Comparison of ENCODE assay signal across 8 cellular contexts in the genomic region with DNA sequence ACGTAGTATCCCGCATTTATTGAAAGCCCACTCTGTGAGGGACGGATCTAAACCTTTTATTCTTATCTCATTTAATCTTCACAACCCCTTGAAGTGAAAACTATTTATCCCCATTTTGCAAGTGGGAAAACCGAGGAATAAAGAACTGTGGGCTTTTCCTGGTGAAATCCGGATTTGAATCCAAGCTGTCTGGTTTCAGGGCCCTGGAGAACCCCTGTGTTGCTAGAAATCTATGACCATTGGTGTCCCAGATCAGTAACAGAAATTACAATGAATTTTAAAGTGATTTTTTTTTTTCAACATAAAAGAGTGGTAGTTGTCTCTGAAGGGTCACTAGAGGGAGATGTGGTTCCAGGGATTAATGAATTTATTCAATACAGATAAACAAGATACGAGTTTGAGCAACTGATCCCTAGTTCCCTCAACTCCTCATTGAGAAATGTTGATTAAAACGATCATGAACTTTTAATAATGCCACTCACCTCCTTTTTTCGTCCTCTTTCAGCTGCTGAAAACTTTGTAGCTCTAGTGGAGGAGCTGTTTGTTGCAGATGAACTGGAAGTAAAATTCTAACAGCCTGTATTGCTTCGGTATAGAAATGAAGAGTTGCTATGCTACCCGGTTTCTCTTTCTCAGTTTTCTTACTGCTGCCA. TPM values are rescaled to one million over a fixed set of nuclear protein-coding genes. Genes with fewer than 3 reads are reported as not detected.
DNase-seq lines count a peak whose midpoint lies in the region; ATAC-seq lines count a peak whose summit lies in the region.

No MANE protein-coding gene starts in this region.

- H3K9me3 Mint-ChIP-seq in activated CD4-positive, alpha-beta T cell treated with anti-CD3 and anti-CD28 coated beads, Interleukin-2, amount 10 ng/mL, durations not matched to agents 7 days and 5 days, result no peaks in the 10 kb centered on the region
- no peaks in the 10 kb centered on the region for H3K9me3 Mint-ChIP-seq in activated naive CD8-positive, alpha-beta T cell (ENCODE audit: low read depth)
- H3K9me3 Mint-ChIP-seq in stimulated activated naive B cell treated with anti-CD40 and anti-IgM and Interleukin-4, amounts not matched to agents 10 μg/mL and 1 μg/mL and 100 μg/mL, for 72 hours, result peaks cover 0 to 2% of the 10 kb centered on the region in 2 donors

- no peaks in the 10 kb centered on the region for H3K27me3 ChIP-seq in MG63
- no peaks in the 10 kb centered on the region for H3K27me3 ChIP-seq in iPS-15b (ENCODE audit: control insufficient read depth, insufficient read depth, low read length)

- no peaks in the 10 kb centered on the region for H3K27me3 Mint-ChIP-seq in activated CD4-positive, alpha-beta T cell treated with anti-CD3 and anti-CD28 coated beads, Interleukin-2, amount 10 ng/mL, durations not matched to agents 7 days and 5 days
- H3K27me3 Mint-ChIP-seq in activated naive CD8-positive, alpha-beta T cell, result no peaks in the 10 kb centered on the region
- H3K27me3 Mint-ChIP-seq in stimulated activated naive B cell treated with anti-CD40 and anti-IgM and Interleukin-4, amounts not matched to agents 10 μg/mL and 1 μg/mL and 100 μg/mL, for 72 hours, result peaks cover 5 to 8% of the 10 kb centered on the region in 2 donors

- CTCF ChIA-PET in activated CD4-positive, alpha-beta T cell treated with anti-CD3 and anti-CD28 coated beads, Interleukin-2, amount 10 ng/mL, durations not matched to agents 7 days and 5 days (lab: Charles Lee), result interaction anchor here (0.6 to 2.9 kb wide), 13 partner anchors 9 to 306 kb away, joined by 3 to 19 read pairs (median 4); a partner anchor contains a TSS

- H3K9ac ChIP-seq in iPS-15b (ENCODE audit: low read depth, low read length), result peak overlapping the region; percentile 99

- H3K27ac Mint-ChIP-seq in activated CD4-positive, alpha-beta T cell treated with anti-CD3 and anti-CD28 coated beads, Interleukin-2, amount 10 ng/mL, durations not matched to agents 7 days and 5 days, result peak overlapping the region; percentile 98
- H3K27ac Mint-ChIP-seq in activated naive CD8-positive, alpha-beta T cell, result peak overlapping the region; percentile 100
- peak overlapping the region; percentile 99 for H3K27ac Mint-ChIP-seq in stimulated activated naive B cell treated with anti-CD40 and anti-IgM and Interleukin-4, amounts not matched to agents 10 μg/mL and 1 μg/mL and 100 μg/mL, for 72 hours

- peak; percentile 15 for DNase-seq in activated CD4-positive, alpha-beta T cell treated with anti-CD3 and anti-CD28 coated beads, Interleukin-2, amount 10 ng/mL, durations not matched to agents 7 days and 5 days
- no peak for DNase-seq in activated CD4-positive, alpha-beta T cell treated with anti-CD3 and anti-CD28 coated beads for 4 hours
- DNase-seq in MG63, result no peak
- no peak for DNase-seq in stimulated activated naive B cell treated with anti-CD40 and anti-IgM and Interleukin-4, amounts not matched to agents 10 μg/mL and 1 μg/mL and 100 μg/mL, for 72 hours
- DNase-seq in NK-92 (lab: John Stamatoyannopoulos, UW; ENCODE audit: unreplicated experiment), result no peak

- peaks cover 56% of the 10 kb centered on the region for H3K36me3 Mint-ChIP-seq in activated CD4-positive, alpha-beta T cell treated with anti-CD3 and anti-CD28 coated beads, Interleukin-2, amount 10 ng/mL, durations not matched to agents 7 days and 5 days (ENCODE audit: low read depth)
- peaks cover 15% of the 10 kb centered on the region for H3K36me3 Mint-ChIP-seq in activated naive CD8-positive, alpha-beta T cell
- H3K36me3 Mint-ChIP-seq in stimulated activated naive B cell treated with anti-CD40 and anti-IgM and Interleukin-4, amounts not matched to agents 10 μg/mL and 1 μg/mL and 100 μg/mL, for 72 hours, result peaks cover 37 to 45% of the 10 kb centered on the region in 2 donors

- H3K4me1 ChIP-seq in iPS-15b (ENCODE audit: control insufficient read depth, insufficient read depth, low read length), result peaks cover 15% of the 10 kb centered on the region

- H3K4me3 ChIP-seq in MG63, result peak overlapping the region; percentile 94
- H3K4me3 ChIP-seq in iPS-15b (ENCODE audit: low read depth, low read length), result peak overlapping the region; percentile 98

- H3K36me3 ChIP-seq in MG63, result peaks cover 53% of the 10 kb centered on the region
- H3K36me3 ChIP-seq in iPS-15b (ENCODE audit: control insufficient read depth, insufficient read depth, low read length), result peaks cover 21% of the 10 kb centered on the region

- H3K4me1 Mint-ChIP-seq in activated CD4-positive, alpha-beta T cell treated with anti-CD3 and anti-CD28 coated beads, Interleukin-2, amount 10 ng/mL, durations not matched to agents 7 days and 5 days, result peaks cover 65% of the 10 kb centered on the region
- peaks cover 58% of the 10 kb centered on the region for H3K4me1 Mint-ChIP-seq in activated naive CD8-positive, alpha-beta T cell (ENCODE audit: low read depth)
- H3K4me1 Mint-ChIP-seq in stimulated activated naive B cell treated with anti-CD40 and anti-IgM and Interleukin-4, amounts not matched to agents 10 μg/mL and 1 μg/mL and 100 μg/mL, for 72 hours, result peaks cover 37 to 53% of the 10 kb centered on the region in 2 donors

- ATAC-seq in stimulated activated naive B cell treated with anti-CD40 and anti-IgM and Interleukin-4, amounts not matched to agents 10 μg/mL and 1 μg/mL and 100 μg/mL, for 72 hours (replicated peaks), result no peak
- ATAC-seq in HG03439 (IDR thresholded peaks at IDR 0.05; ENCODE audit: unreplicated experiment), result no peak

- H3K9me3 ChIP-seq in MG63 (no peaks in the 10 kb centered on the region), iPS-15b (ENCODE audit: control insufficient read depth, insufficient read depth, low read length) (no peaks in the 10 kb centered on the region)

- POLR2A ChIA-PET in activated CD4-positive, alpha-beta T cell treated with anti-CD3 and anti-CD28 coated beads, Interleukin-2, amount 10 ng/mL, durations not matched to agents 7 days and 5 days (lab: Charles Lee), result interaction anchor here (0.6 to 1.2 kb wide), 4 partner anchors 14 to 78 kb away, joined by 3 to 5 read pairs (median 4); no protein-coding TSS in a partner anchor

- H3K4me3 Mint-ChIP-seq in activated CD4-positive, alpha-beta T cell treated with anti-CD3 and anti-CD28 coated beads, Interleukin-2, amount 10 ng/mL, durations not matched to agents 7 days and 5 days, result peak overlapping the region; percentile 99
- H3K4me3 Mint-ChIP-seq in activated naive CD8-positive, alpha-beta T cell, result peak overlapping the region; percentile 100
- peak overlapping the region; percentile 97 to 99 for H3K4me3 Mint-ChIP-seq in stimulated activated naive B cell treated with anti-CD40 and anti-IgM and Interleukin-4, amounts not matched to agents 10 μg/mL and 1 μg/mL and 100 μg/mL, for 72 hours

RNA-seq across cellular contexts. Expression of a gene that starts 0.9 kb away (rescaled TPM):
- 100 to 1,000 TPM; 292 to 331 TPM for total RNA-seq in activated CD4-positive, alpha-beta T cell treated with anti-CD3 and anti-CD28 coated beads, Interleukin-2, amount 10 ng/mL, durations not matched to agents 7 days and 5 days
- 313 and 393 TPM in 2 replicates for total RNA-seq in MG63 (2014; rRNA removed; shearing (Covaris generic); ENCODE audit: low replicate concordance)

RNA-seq across cellular contexts. Expression of a gene that starts 28.4 kb away (rescaled TPM):
- 1 to 10 TPM; 2.6 to 3.0 TPM for total RNA-seq in activated CD4-positive, alpha-beta T cell treated with anti-CD3 and anti-CD28 coated beads, Interleukin-2, amount 10 ng/mL, durations not matched to agents 7 days and 5 days
- total RNA-seq in MG63 (2014; rRNA removed; shearing (Covaris generic); ENCODE audit: low replicate concordance), result not detected in 2 replicates

RNA-seq across cellular contexts. Expression of a gene that starts 28.5 kb away (rescaled TPM):
- total RNA-seq in activated CD4-positive, alpha-beta T cell treated with anti-CD3 and anti-CD28 coated beads, Interleukin-2, amount 10 ng/mL, durations not matched to agents 7 days and 5 days, result 10 to 100 TPM; 29.6 to 31.5 TPM
- 15.9 and 19.3 TPM in 2 replicates for total RNA-seq in MG63 (2014; rRNA removed; shearing (Covaris generic); ENCODE audit: low replicate concordance)
